ENCODE assay signal across 9 cellular contexts in genomic region chr18:51537487-51537886, GRCh38.
DNase-seq lines count a peak whose midpoint lies in the region; ATAC-seq and TF ChIP-seq lines count a peak whose summit lies in the region.
"Had no signal": no experiment of that assay in that cellular context is flagged by ENCODE, and none has a peak within 500 bp of the region (broad histone marks: within the 10 kb centered on the region; RNA-seq: fewer than 3 reads in every experiment).

No MANE protein-coding gene starts in this region.

- intact Hi-C loops in Right ventricle myocardium superior (cut with DNase I), result loop anchor here (5.0 kb wide), 1 partner anchor 430 kb away; no protein-coding TSS in a partner anchor
- intact Hi-C loops in heart left ventricle (cut with DNase I), result loop anchor here in 8 of 10 donors (2.0 to 10.0 kb wide), 4 partner anchors 425 to 433 kb away; no protein-coding TSS in a partner anchor
- intact Hi-C loops in spleen (cut with DNase I; ENCODE audit: low total_unique reads), result no loop called here

- DNase-seq in Right ventricle myocardium superior, result peak; percentile 52
- no peak for DNase-seq in right atrium auricular region (ENCODE audit: low spot score)
- DNase-seq in SJCRH30, result peak; percentile 72 to 77
- peak in 4 of 5 donors; percentile 25 to 56 (median 38) for DNase-seq in heart left ventricle
- peak; percentile 74 for DNase-seq in spleen
- DNase-seq in NCI-H1930 (lab: John Stamatoyannopoulos, UW), result no peak
- no peak for DNase-seq in T1000 (lab: John Stamatoyannopoulos, UW)
- DNase-seq: activated B cell treated with CpG ODN at 0.5 μM for 24 hours had no signal

- no peak overlapping the region for H3K27ac ChIP-seq in right atrium auricular region
- H3K27ac ChIP-seq in SJCRH30, result peak overlapping the region; percentile 35; the same call in 1 of the 2 replicates
- H3K27ac ChIP-seq in heart left ventricle, result no peak overlapping the region
- H3K27ac ChIP-seq in spleen, result no peak overlapping the region

- H3K27me3 ChIP-seq in right atrium auricular region, result no peaks in the 10 kb centered on the region
- no peaks in the 10 kb centered on the region for H3K27me3 ChIP-seq in SJCRH30
- no peaks in the 10 kb centered on the region for H3K27me3 ChIP-seq in heart left ventricle
- H3K27me3 ChIP-seq in spleen (replicated peaks in 1 of 7), result no peaks in the 10 kb centered on the region

- TF ChIP-seq POLR2A in heart left ventricle (IDR thresholded peaks at IDR 0.05) (no peak), spleen (IDR thresholded peaks at IDR 0.05) (no peak)

- no peak overlapping the region for H3K4me3 ChIP-seq in right atrium auricular region
- no peak overlapping the region for H3K4me3 ChIP-seq in SJCRH30
- H3K4me3 ChIP-seq in heart left ventricle, result no peak overlapping the region
- H3K4me3 ChIP-seq in spleen, result no peak overlapping the region

- peak; percentile 94 for ATAC-seq in Right ventricle myocardium superior (ENCODE audit: poor library complexity)
- peak; percentile 72 for ATAC-seq in HG03565 (IDR thresholded peaks at IDR 0.05; ENCODE audit: unreplicated experiment)
- peak; percentile 55 to 92 (median 88) for ATAC-seq in heart left ventricle

- H3K9me3 ChIP-seq in right atrium auricular region (no peaks in the 10 kb centered on the region), SJCRH30 (replicated peaks) (no peaks in the 10 kb centered on the region), heart left ventricle (no peaks in the 10 kb centered on the region), spleen (no peaks in the 10 kb centered on the region)

- H3K36me3 ChIP-seq in right atrium auricular region (no peaks in the 10 kb centered on the region), SJCRH30 (no peaks in the 10 kb centered on the region), heart left ventricle (no peaks in the 10 kb centered on the region), spleen (no peaks in the 10 kb centered on the region)

- WGBS in heart left ventricle, 4 donors, result 5 to 18% (median 11%) methylated on average over 6 of the region's 6 CpGs
- 10 to 22% (median 15%) methylated on average over 6 of the region's 6 CpGs for WGBS in spleen, 5 donors

- TF ChIP-seq CTCF in right atrium auricular region (IDR thresholded peaks at IDR 0.05) (peak in 1 of 2 donors; percentile 50), heart left ventricle (IDR thresholded peaks at IDR 0.05) (peak in 9 of 12 donors; percentile 17 to 52 (median 45)), spleen (IDR thresholded peaks at IDR 0.05 in 8 of 11, conservative IDR thresholded peaks at IDR 0.05 in 3 of 11) (peak in 2 of 11 experiments; percentile 13 to 23)

- H3K4me1 ChIP-seq in right atrium auricular region (no peaks in the 10 kb centered on the region), SJCRH30 (no peaks in the 10 kb centered on the region), heart left ventricle (no peaks in the 10 kb centered on the region), spleen (peaks cover 0 to 8% (median 2%) of the 10 kb centered on the region in 6 donors)

Comparison
In these comparisons a context has a peak if more than half of its experiments do, and no peak if none do; other contexts are left out.
1. DNase-seq: peak in Right ventricle myocardium superior (single experiment), SJCRH30 (2 of 2), heart left ventricle (4 of 5) and spleen (single experiment); none in right atrium auricular region (single experiment), NCI-H1930 (0 of 2) and T1000 (single experiment).
2. Peak in every context shown above with its lines, with median percentiles within 50 percentile points of each other: ATAC-seq.